In the genomic region with DNA sequence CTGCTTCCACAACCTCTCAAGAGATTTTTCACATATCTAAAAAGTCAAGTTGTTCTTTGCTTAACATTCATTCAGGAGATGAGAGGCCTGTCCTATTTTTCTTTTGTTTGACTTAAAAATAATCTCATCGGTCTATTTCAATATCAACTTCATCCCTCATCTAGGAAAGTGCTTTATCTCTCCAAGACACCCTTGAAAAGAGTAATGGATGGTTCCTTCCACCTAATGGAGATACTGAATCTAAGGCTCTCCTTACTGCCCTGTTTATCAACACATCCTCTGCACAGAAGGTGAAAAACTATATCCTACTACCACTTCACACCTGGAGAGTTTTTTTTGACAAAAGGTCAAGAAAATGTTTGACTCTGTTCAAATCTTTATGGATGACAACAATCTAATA, we compare ENCODE assay signal across 8 cellular contexts. TPM values are rescaled to one million over a fixed set of nuclear protein-coding genes. Genes with fewer than 3 reads are reported as not detected.
DNase-seq lines count a peak whose midpoint lies in the region; ATAC-seq and TF ChIP-seq lines count a peak whose summit lies in the region.

No MANE protein-coding gene starts in this region.

- H3K27ac ChIP-seq in brain microvascular endothelial cell, result peak overlapping the region; percentile 96

- H3K9me3 Mint-ChIP-seq in IgD-negative memory B cell, result no peaks in the 10 kb centered on the region

- ATAC-seq in GM18909 (IDR thresholded peaks at IDR 0.05; ENCODE audit: poor library complexity, unreplicated experiment) (no peak), GM21737 (IDR thresholded peaks at IDR 0.05; ENCODE audit: unreplicated experiment) (no peak)

- no peaks in the 10 kb centered on the region for H3K27me3 Mint-ChIP-seq in IgD-negative memory B cell

- in situ Hi-C loops in brain microvascular endothelial cell (cut with HindIII; ENCODE audit: low pct_ligation_motif_present, low sequenced_read_pairs), result no loop called here

- H3K36me3 ChIP-seq in brain microvascular endothelial cell (replicated peaks), result peaks cover 2% of the 10 kb centered on the region

- no peaks in the 10 kb centered on the region for H3K36me3 Mint-ChIP-seq in IgD-negative memory B cell

- H3K4me3 ChIP-seq in AG10803 (ENCODE audit: low read length) (peak overlapping the region; percentile 73), brain microvascular endothelial cell (ENCODE audit: low read depth, low read length) (peak overlapping the region; percentile 82), mononuclear cell (ENCODE audit: low read length) (peak overlapping the region; percentile 87)

- H3K4me3 Mint-ChIP-seq in IgD-negative memory B cell, result peak overlapping the region; percentile 94 to 97 (median 96)

- no peaks in the 10 kb centered on the region for H3K9me3 ChIP-seq in mononuclear cell (ENCODE audit: low read depth, low read length)

- TF ChIP-seq CTCF in AG10803 (conservative IDR thresholded peaks at IDR 0.05; ENCODE audit: low read length) (no peak), brain microvascular endothelial cell (IDR thresholded peaks at IDR 0.05; ENCODE audit: low read depth, low read length, missing control alignments) (no peak), GM20000 (IDR thresholded peaks at IDR 0.05; ENCODE audit: extremely low read depth, missing control alignments) (no peak)

- H3K4me1 Mint-ChIP-seq in IgD-negative memory B cell, result peaks cover 41 to 63% (median 47%) of the 10 kb centered on the region in 3 donors

- H3K27me3 ChIP-seq in brain microvascular endothelial cell (replicated peaks), result no peaks in the 10 kb centered on the region
- H3K27me3 ChIP-seq in mononuclear cell (ENCODE audit: insufficient read depth, low read length), result no peaks in the 10 kb centered on the region

- DNase-seq in AG10803 (ENCODE audit: low read depth) (no peak), brain microvascular endothelial cell (no peak), NOMO-1 treated with DMSO at 0.1 percent for 48 hours (lab: John Stamatoyannopoulos, UW; ENCODE audit: unreplicated experiment) (no peak), GM20000 (ENCODE audit: low spot score) (no peak)

- H3K4me1 ChIP-seq in mononuclear cell (ENCODE audit: insufficient read depth, low read length), result peaks cover 55% of the 10 kb centered on the region

- peak overlapping the region; percentile 6 to 100 (median 88) for H3K27ac Mint-ChIP-seq in IgD-negative memory B cell

RNA-seq across cellular contexts. Expression of gene NFE2L2, which starts 2.4 kb away (rescaled TPM):
- 41.7 TPM for polyA plus RNA-seq in IgD-negative memory B cell
- 123 TPM for total RNA-seq in mononuclear cell

RNA-seq across cellular contexts. Expression of gene HNRNPA3, which starts 49.5 kb away (rescaled TPM):
- polyA plus RNA-seq in IgD-negative memory B cell, result 55.3 TPM
- 108 TPM for total RNA-seq in mononuclear cell
